ENCODE assay signal across 21 cellular contexts in the genomic region with DNA sequence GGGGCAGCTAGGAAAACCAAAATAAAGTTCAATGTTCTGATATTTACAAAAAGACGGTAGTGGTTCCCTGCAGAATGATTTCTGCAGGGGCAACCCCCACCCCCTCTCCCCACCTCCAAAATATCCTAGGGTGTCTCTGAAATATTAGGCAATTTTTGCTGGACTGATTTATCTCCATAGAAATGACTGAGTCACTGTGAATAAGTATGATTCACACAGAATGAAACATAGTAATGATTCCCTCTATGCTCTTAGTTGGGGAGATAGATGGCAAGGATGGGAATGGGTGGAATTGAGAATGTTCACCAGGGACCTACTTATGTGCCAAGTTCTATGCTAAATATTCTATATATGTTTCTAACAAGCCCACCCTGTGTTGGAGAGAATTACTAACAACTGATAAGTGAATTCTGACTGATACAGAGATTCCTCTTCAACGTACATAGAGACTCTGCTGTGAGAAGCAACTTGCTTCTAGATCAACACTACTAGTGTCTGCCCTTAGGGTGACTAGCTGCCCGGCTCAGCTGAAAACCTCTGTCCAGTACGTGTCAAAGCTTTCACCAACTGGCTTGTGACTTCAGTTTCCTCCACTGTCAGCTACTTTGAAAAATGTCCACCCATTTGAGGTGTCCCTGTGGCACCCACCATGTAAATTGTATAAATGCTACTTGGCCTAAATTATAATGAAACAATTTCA. TPM values are rescaled to one million over a fixed set of nuclear protein-coding genes. Genes with fewer than 3 reads are reported as not detected.
DNase-seq lines count a peak whose midpoint lies in the region; ATAC-seq and TF ChIP-seq lines count a peak whose summit lies in the region.
"Had no signal": no experiment of that assay in that cellular context is flagged by ENCODE, and none has a peak within 500 bp of the region (broad histone marks: within the 10 kb centered on the region; RNA-seq: fewer than 3 reads in every experiment).

No MANE protein-coding gene starts in this region.

- H3K79me2 ChIP-seq in SK-N-SH (ENCODE audit: insufficient read depth) (no peaks in the 10 kb centered on the region), fibroblast of lung (ENCODE audit: control insufficient read depth, insufficient read depth, low read length) (no peaks in the 10 kb centered on the region)

- H2AFZ ChIP-seq in SK-N-SH (ENCODE audit: low read depth) (no peak overlapping the region), fibroblast of lung (ENCODE audit: low read length) (no peak overlapping the region)

- H3K4me3 ChIP-seq in breast epithelium (no peak overlapping the region), SK-N-SH (ENCODE audit: low read depth in 2 of 2, low read length in 1 of 2) (no peak overlapping the region), fibroblast of lung (replicated peaks in 1 of 4; ENCODE audit: control extremely low read depth in 1 of 4, insufficient read depth in 1 of 4, low read depth in 3 of 4, low read length in 4 of 4) (no peak overlapping the region)
- H3K4me3 ChIP-seq: heart right ventricle, transverse colon had no signal

- H3K27ac ChIP-seq in breast epithelium (no peak overlapping the region), SK-N-SH (ENCODE audit: low read depth in 2 of 2, low read length in 1 of 2) (peak overlapping the region in 1 of 2 experiments; percentile 29; a peak in 2 of 4 replicates), fibroblast of lung (ENCODE audit: insufficient read depth, low read length) (peak overlapping the region; percentile 53)
- H3K27ac ChIP-seq: 22Rv1, heart right ventricle, transverse colon had no signal

- H3F3A ChIP-seq in SK-N-SH (replicated peaks; ENCODE audit: insufficient read depth) = peaks cover 52% of the 10 kb centered on the region

- H3K9ac ChIP-seq in SK-N-SH (no peak overlapping the region), fibroblast of lung (ENCODE audit: insufficient read depth, low read length) (no peak overlapping the region)

- H3K27me3 ChIP-seq in breast epithelium (no peaks in the 10 kb centered on the region), SK-N-SH (ENCODE audit: insufficient read depth) (no peaks in the 10 kb centered on the region), fibroblast of lung (ENCODE audit: control insufficient read depth, insufficient read depth, low read length) (no peaks in the 10 kb centered on the region)
- H3K27me3 ChIP-seq: heart right ventricle, transverse colon had no signal

- no peak overlapping the region for H3K4me2 ChIP-seq in SK-N-SH
- no peak overlapping the region for H3K4me2 ChIP-seq in fibroblast of lung (ENCODE audit: extremely low read depth, insufficient read depth, low read length)

- no peak for TF ChIP-seq EP300 in SK-N-SH (IDR thresholded peaks at IDR 0.05; ENCODE audit: borderline replicate concordance in 1 of 2, low read depth in 1 of 2, low read length in 1 of 2)

- no peak for TF ChIP-seq RAD21 in SK-N-SH (IDR thresholded peaks at IDR 0.05; ENCODE audit: low read length)

- no peak overlapping the region for H3K4me3 Mint-ChIP-seq in MCF 10A (ENCODE audit: unreplicated experiment)
- H3K4me3 Mint-ChIP-seq: activated naive CD8-positive, alpha-beta T cell; CD8-positive, alpha-beta memory T cell; stimulated activated effector memory CD8-positive, alpha-beta T cell treated with anti-CD3 and anti-CD28 coated beads, Interleukin-12 subunit alpha, Interleukin-12 subunit beta, amount 100 ng/mL, for 72 hours had no signal

- intact Hi-C loops in MCF 10A (cut with micrococcal nuclease) = loop anchor here (2.0 kb wide), 1 partner anchor 37 kb away; no protein-coding TSS in a partner anchor
- intact Hi-C loops in breast epithelium (cut with DNase I; ENCODE audit: low total_unique reads) = no loop called here

- peak overlapping the region; percentile 20 for H3K27ac Mint-ChIP-seq in MCF 10A (ENCODE audit: low read depth, unreplicated experiment)
- H3K27ac Mint-ChIP-seq: activated naive CD8-positive, alpha-beta T cell; stimulated activated effector memory CD8-positive, alpha-beta T cell treated with anti-CD3 and anti-CD28 coated beads, Interleukin-12 subunit alpha, Interleukin-12 subunit beta, amount 100 ng/mL, for 72 hours had no signal

- ATAC-seq in HG02973 (IDR thresholded peaks at IDR 0.05; ENCODE audit: unreplicated experiment) = no peak
- ATAC-seq in HG02798 (IDR thresholded peaks at IDR 0.05; ENCODE audit: poor library complexity, unreplicated experiment) = no peak
- ATAC-seq: stimulated activated effector memory CD8-positive, alpha-beta T cell treated with anti-CD3 and anti-CD28 coated beads, Interleukin-12 subunit alpha, Interleukin-12 subunit beta, amount 100 ng/mL, for 72 hours had no signal

- CTCF ChIA-PET in MCF 10A (lab: Yijun Ruan, JAX) = interaction anchor here (0.8 to 1.6 kb wide), 2 partner anchors 9 to 286 kb away, joined by 3 to 5 read pairs; no protein-coding TSS in a partner anchor
- CTCF ChIA-PET in SK-N-SH (lab: Yijun Ruan, JAX) = no interaction called here

- H3K36me3 ChIP-seq in breast epithelium = peaks cover 4% of the 10 kb centered on the region
- H3K36me3 ChIP-seq in SK-N-SH (replicated peaks in 1 of 2; ENCODE audit: control insufficient read depth in 1 of 2, insufficient read depth in 2 of 2, low read length in 1 of 2) = peaks cover 28 to 36% of the 10 kb centered on the region in 2 experiments
- H3K36me3 ChIP-seq in fibroblast of lung (ENCODE audit: control insufficient read depth, insufficient read depth, low read length) = no peaks in the 10 kb centered on the region

- H3K9me3 Mint-ChIP-seq in MCF 10A (ENCODE audit: unreplicated experiment) = no peaks in the 10 kb centered on the region
- H3K9me3 Mint-ChIP-seq: CD8-positive, alpha-beta memory T cell; stimulated activated effector memory CD8-positive, alpha-beta T cell treated with anti-CD3 and anti-CD28 coated beads, Interleukin-12 subunit alpha, Interleukin-12 subunit beta, amount 100 ng/mL, for 72 hours had no signal

- POLR2A ChIA-PET in MCF 10A (lab: Yijun Ruan, JAX) = interaction anchor here (0.5 to 1.9 kb wide), 9 partner anchors 8 to 204 kb away, joined by 3 to 9 read pairs (median 4); a partner anchor contains a TSS
- POLR2A ChIA-PET in SK-N-SH (lab: Yijun Ruan, JAX) = no interaction called here

- BruUV-seq in MCF 10A (replicated peaks; lab: Mats Ljungman, UMichigan) = no TSS peak

- H3K9me3 ChIP-seq in breast epithelium (no peaks in the 10 kb centered on the region), SK-N-SH (no peaks in the 10 kb centered on the region), fibroblast of lung (ENCODE audit: control insufficient read depth, insufficient read depth, low read depth, low read length) (no peaks in the 10 kb centered on the region)
- H3K9me3 ChIP-seq: heart right ventricle, transverse colon had no signal

- 90% methylated on average over 4 of the region's 4 CpGs for WGBS in SK-N-SH (ENCODE audit: low lambda C conversion rate)

- peaks cover 8% of the 10 kb centered on the region for H3K4me1 Mint-ChIP-seq in MCF 10A (ENCODE audit: insufficient read depth, unreplicated experiment)
- H3K4me1 Mint-ChIP-seq: CD8-positive, alpha-beta memory T cell; stimulated activated effector memory CD8-positive, alpha-beta T cell treated with anti-CD3 and anti-CD28 coated beads, Interleukin-12 subunit alpha, Interleukin-12 subunit beta, amount 100 ng/mL, for 72 hours had no signal

- H3K4me1 ChIP-seq in breast epithelium (no peaks in the 10 kb centered on the region), SK-N-SH (ENCODE audit: control insufficient read depth in 1 of 2, insufficient read depth in 2 of 2, low read depth in 1 of 2, low read length in 1 of 2) (peaks cover 0 to 21% of the 10 kb centered on the region in 2 experiments; a peak in 2 of 4 replicates), fibroblast of lung (ENCODE audit: control insufficient read depth, extremely low read depth, insufficient read depth, low read length) (peaks cover 6% of the 10 kb centered on the region)

- H3K9me2 ChIP-seq in SK-N-SH = no peaks in the 10 kb centered on the region

- no peak for TF ChIP-seq CTCF in MCF 10A (IDR thresholded peaks at IDR 0.05; ENCODE audit: unreplicated experiment)
- TF ChIP-seq CTCF in breast epithelium (IDR thresholded peaks at IDR 0.05) = no peak
- TF ChIP-seq CTCF in SK-N-SH (IDR thresholded peaks at IDR 0.05) = no peak
- TF ChIP-seq CTCF in fibroblast of lung (conservative IDR thresholded peaks at IDR 0.05 in 1 of 2, IDR thresholded peaks at IDR 0.05 in 1 of 2; ENCODE audit: low read depth in 1 of 2, low read length in 2 of 2) = no peak

- no peaks in the 10 kb centered on the region for H3K36me3 Mint-ChIP-seq in MCF 10A (ENCODE audit: insufficient read depth, unreplicated experiment)

- no peaks in the 10 kb centered on the region for H3K27me3 Mint-ChIP-seq in MCF 10A (ENCODE audit: insufficient read depth, unreplicated experiment)
- H3K27me3 Mint-ChIP-seq: activated naive CD8-positive, alpha-beta T cell; CD8-positive, alpha-beta memory T cell had no signal

- no peaks in the 10 kb centered on the region for H4K20me1 ChIP-seq in SK-N-SH (ENCODE audit: insufficient read depth)
- no peaks in the 10 kb centered on the region for H4K20me1 ChIP-seq in fibroblast of lung (ENCODE audit: control insufficient read depth, extremely low read depth, insufficient read depth, low read length)

- DNase-seq in MCF 10A (ENCODE audit: unreplicated experiment) = peak; percentile 61
- no peak for DNase-seq in breast epithelium (ENCODE audit: low spot score in 2 of 2)
- no peak for DNase-seq in SK-N-SH
- DNase-seq in fibroblast of lung (ENCODE audit: low read depth in 2 of 2) = peak; percentile 52 to 55
- peak; percentile 35 for DNase-seq in stromal cell of bone marrow (ENCODE audit: low read depth)
- no peak for DNase-seq in ecto neural progenitor cell (ENCODE audit: low spot score)
- DNase-seq: activated CD4-positive, alpha-beta T cell treated with anti-CD3 and anti-CD28 coated beads for 4 hours; activated T-cell treated with anti-CD3 and anti-CD28 coated beads for 4 hours; CD8-positive, alpha-beta memory T cell; cerebellar nuclear complex; GOT3; heart right ventricle; NCI-H2107; occipital lobe; SHP77 treated with DMSO at 0.1 percent for 48 hours; transverse colon had no signal

- TF ChIP-seq POLR2A in breast epithelium (IDR thresholded peaks at IDR 0.05) = no peak

TF ChIP-seq in SK-N-SH, 30 proteins besides CTCF, POLR2A, EP300 and RAD21 (continues in another document):
- TF ChIP-seq JUND (IDR thresholded peaks at IDR 0.05) (peak; percentile 56), GATA2 (CRISPR knock-in tag; IDR thresholded peaks at IDR 0.05) (no peak), GABPA (IDR thresholded peaks at IDR 0.05; ENCODE audit: low read depth) (no peak), FOSL2 (IDR thresholded peaks at IDR 0.05; ENCODE audit: borderline replicate concordance, low read depth) (peak; percentile 72; the same call in 1 of the 2 replicates)

RNA-seq across cellular contexts. Expression of a gene that starts 38.4 kb away (rescaled TPM):
- 33.4 and 34.3 TPM in 2 replicates for total RNA-seq in MCF 10A (2022)
- total RNA-seq in breast epithelium = 10 to 100 TPM; 19.0 to 32.8 (median 20.0) TPM
- 6.5 and 10.0 TPM in 2 replicates for polyA plus RNA-seq in SK-N-SH (2012; rRNA removed)
- polyA plus RNA-seq in SK-N-SH (2012; cell fraction: cytosol; rRNA removed) = 10.4 and 11.5 TPM in 2 replicates
- 3.7 and 8.1 TPM in 2 replicates for polyA plus RNA-seq in SK-N-SH (2012; cell fraction: nucleus; rRNA removed)
- 29.8 and 35.0 TPM in 2 replicates for total RNA-seq in fibroblast of lung
- polyA plus RNA-seq in fibroblast of lung = 14.8 and 31.4 TPM in 2 replicates
- polyA plus RNA-seq in fibroblast of lung (2012) = 15.6 and 28.8 TPM in 2 replicates
- polyA minus RNA-seq in fibroblast of lung (ENCODE audit: low replicate concordance) = 25.7 and 41.0 TPM in 2 replicates

Comparison
In these comparisons a context has a peak if more than half of its experiments do, and no peak if none do; other contexts are left out.
1. DNase-seq: peak in MCF 10A (single experiment), fibroblast of lung (2 of 2) and stromal cell of bone marrow (single experiment); none in breast epithelium (0 of 2), SK-N-SH (single experiment) and ecto neural progenitor cell (single experiment).